ENCODE assay signal across 8 cellular contexts in the genomic region with DNA sequence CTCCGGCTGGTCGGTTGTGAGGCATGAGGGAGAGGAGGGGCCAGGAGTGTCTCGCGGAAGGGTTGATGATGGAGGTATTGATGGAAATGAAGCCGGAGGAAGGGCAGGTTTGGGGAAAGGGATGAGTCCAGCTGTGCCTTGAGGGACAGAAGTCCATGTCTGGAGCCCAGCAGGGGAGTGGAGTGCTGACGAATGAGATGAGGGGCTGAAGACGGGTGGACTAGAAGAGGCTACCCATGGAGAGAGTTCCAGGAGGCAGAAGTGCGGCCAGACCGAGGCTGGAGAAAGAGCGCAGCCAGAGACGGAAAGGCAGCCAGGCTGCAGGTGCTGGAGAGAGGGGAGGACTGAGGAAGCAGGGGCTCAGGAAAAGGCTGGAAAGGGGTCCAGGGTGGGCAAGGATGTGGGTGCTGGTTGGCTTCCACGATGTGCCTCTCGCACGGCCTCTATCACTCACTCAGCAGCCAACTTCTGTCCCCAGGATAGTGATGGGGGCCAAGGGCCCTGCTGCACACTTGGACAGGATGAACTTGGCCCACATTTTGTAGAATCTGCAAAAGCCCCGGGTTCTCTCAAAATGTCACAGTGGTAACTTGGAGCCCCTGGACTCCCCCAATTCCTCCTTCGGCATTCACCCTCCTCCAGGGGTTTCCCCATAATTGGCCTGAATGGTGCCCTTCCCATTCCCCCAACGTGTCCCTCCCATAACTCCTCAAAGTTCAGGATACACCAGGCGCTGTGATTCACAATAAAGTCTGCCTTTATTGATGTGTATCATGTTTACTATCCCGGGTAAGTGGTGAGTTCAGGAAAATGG. TPM values are rescaled to one million over a fixed set of nuclear protein-coding genes. Genes with fewer than 3 reads are reported as not detected.
A peak's percentile ranks its signal among the peaks of the same experiment; 100 is the strongest.
DNase-seq lines count a peak whose midpoint lies in the region; ATAC-seq and TF ChIP-seq lines count a peak whose summit lies in the region.

No MANE protein-coding gene starts in this region.

- peak overlapping the region; percentile 93 for H3K9ac ChIP-seq in SK-N-MC (ENCODE audit: insufficient read length)

- H3K9me3 ChIP-seq in SK-N-MC (ENCODE audit: low read depth, low read length) (no peaks in the 10 kb centered on the region), sigmoid colon (no peaks in the 10 kb centered on the region)

- intact Hi-C loops in sigmoid colon (cut with DNase I) = no loop called here

- 45 to 56% methylated on average over 19 of the region's 19 CpGs for WGBS in sigmoid colon, 2 donors

- ATAC-seq in GM21381 (IDR thresholded peaks at IDR 0.05; ENCODE audit: unreplicated experiment) (peak; percentile 8), GM19452 (IDR thresholded peaks at IDR 0.05; ENCODE audit: unreplicated experiment) (no peak)

- peaks cover 0 to 23% (median 21%) of the 10 kb centered on the region in 4 donors for H3K4me1 ChIP-seq in sigmoid colon

- no peak for TF ChIP-seq POLR2A in sigmoid colon (IDR thresholded peaks at IDR 0.05)

- peaks cover 21% of the 10 kb centered on the region for H3K36me3 ChIP-seq in SK-N-MC (ENCODE audit: insufficient read depth, low read length)
- H3K36me3 ChIP-seq in sigmoid colon = peaks cover 3 to 7% (median 4%) of the 10 kb centered on the region in 4 donors

- TF ChIP-seq CTCF in foreskin fibroblast (IDR thresholded peaks at IDR 0.05; ENCODE audit: low read depth, low read length) = no peak
- TF ChIP-seq CTCF in sigmoid colon (IDR thresholded peaks at IDR 0.05) = no peak

- peak overlapping the region; percentile 86 for H3K4me3 ChIP-seq in SK-N-MC
- peak overlapping the region; percentile 74 to 93 for H3K4me3 ChIP-seq in foreskin fibroblast (ENCODE audit: low read depth in 1 of 2, low read length in 2 of 2)
- H3K4me3 ChIP-seq in sigmoid colon = peak overlapping the region; percentile 70 to 91 (median 74)

- DNase-seq in SK-N-MC (ENCODE audit: low read depth, low spot score) (no peak), foreskin fibroblast (no peak), sigmoid colon (no peak), NCI-H748 (lab: John Stamatoyannopoulos, UW; ENCODE audit: unreplicated experiment) (no peak), NCI-H2171 (lab: John Stamatoyannopoulos, UW) (no peak), T-helper 9 cell (no peak)

- no peaks in the 10 kb centered on the region for H3K27me3 ChIP-seq in sigmoid colon

- H3K27ac ChIP-seq in SK-N-MC (no peak overlapping the region), sigmoid colon (peak overlapping the region; percentile 80 to 86 (median 82))

- TF ChIP-seq EP300 in sigmoid colon (IDR thresholded peaks at IDR 0.05) = no peak

RNA-seq across cellular contexts. Expression of gene EIF6, which starts 0.6 kb away (rescaled TPM):
- total RNA-seq in sigmoid colon = 10 to 100 TPM; 61.9 to 71.3 (median 66.1) TPM
- polyA plus RNA-seq in sigmoid colon = 100 to 1,000 TPM; 202 to 289 (median 228) TPM

RNA-seq across cellular contexts. Expression of gene FAM83C, which starts 7.0 kb away (rescaled TPM):
- total RNA-seq in sigmoid colon = not detected
- under 1 TPM in 2 of 3 donors, not detected in 1; under 0.01 to 0.03 TPM for polyA plus RNA-seq in sigmoid colon

RNA-seq across cellular contexts. Expression of gene MMP24OS, which starts 7.3 kb away (rescaled TPM):
- 10 to 100 TPM; 23.2 to 39.8 (median 29.4) TPM for total RNA-seq in sigmoid colon
- 100 to 1,000 TPM in 1 of 3 donors, 10 to 100 TPM in 2; 44.0 to 115 (median 97.3) TPM for polyA plus RNA-seq in sigmoid colon

RNA-seq across cellular contexts. Expression of gene MMP24, which starts 58.7 kb away (rescaled TPM):
- total RNA-seq in sigmoid colon = 1 to 10 TPM in 3 of 4 donors, under 1 TPM in 1; 0.16 to 1.4 (median 1.1) TPM
- under 1 TPM; under 0.01 to 0.46 (median 0.39) TPM for polyA plus RNA-seq in sigmoid colon
